1 cellular context compared by ENCODE assay signal in the genomic region with DNA sequence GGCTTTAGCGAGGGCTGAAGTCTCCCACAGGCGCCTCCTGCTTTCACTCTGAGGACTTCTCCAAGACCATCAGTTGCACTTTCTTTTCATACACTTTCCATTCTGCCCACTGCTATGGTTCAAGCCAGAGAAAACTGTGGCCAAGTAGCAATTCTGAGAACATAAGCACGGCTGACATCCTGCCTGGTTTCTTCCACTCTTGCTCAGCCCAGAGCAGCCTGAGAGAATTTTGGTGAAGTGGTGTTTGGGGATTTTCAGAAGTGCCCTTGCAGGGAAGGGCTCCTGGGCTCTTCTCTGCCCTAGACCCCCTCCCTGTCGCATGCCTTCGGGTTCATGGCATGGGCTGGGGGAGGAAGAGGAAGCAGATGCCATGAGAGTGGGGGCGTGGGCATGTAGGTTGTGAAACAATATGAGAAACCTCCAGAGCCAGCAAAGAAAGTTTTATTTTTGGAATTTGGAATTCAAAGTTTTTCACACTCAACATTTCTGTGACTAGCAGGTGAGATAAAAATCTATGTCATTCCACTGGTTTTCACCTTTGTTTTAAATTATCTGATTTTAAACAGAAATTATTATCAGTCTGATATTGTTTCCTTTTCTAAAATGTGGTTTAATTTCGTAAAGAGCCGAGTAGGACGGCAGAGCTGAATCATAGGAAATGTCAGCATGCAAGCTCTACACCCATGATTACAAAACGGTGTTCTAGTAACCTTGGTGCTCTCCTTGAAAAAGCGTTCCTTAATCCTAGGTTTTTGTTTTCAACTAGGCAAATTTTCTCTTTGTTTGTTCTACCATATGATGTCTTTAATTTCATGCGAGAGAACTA.
TF ChIP-seq lines count a peak whose summit lies in the region.

No MANE protein-coding gene starts in this region.

TF ChIP-seq in SK-N-SH, 30 proteins besides CTCF, POLR2A, EP300 and RAD21 (continued from another document):
- TF ChIP-seq MEF2A (IDR thresholded peaks at IDR 0.05; ENCODE audit: borderline replicate concordance, low read depth) (no peak), TAF1 (IDR thresholded peaks at IDR 0.05; ENCODE audit: borderline replicate concordance, low read depth, low read length) (no peak), GABPA (IDR thresholded peaks at IDR 0.05; ENCODE audit: low read depth) (no peak), FOSL2 (IDR thresholded peaks at IDR 0.05; ENCODE audit: borderline replicate concordance, low read depth) (no peak), JUND (IDR thresholded peaks at IDR 0.05) (no peak), FOXM1 (IDR thresholded peaks at IDR 0.05; ENCODE audit: low read depth) (no peak)
